Comparison of ENCODE assay signal across 12 cellular contexts in the genomic region with DNA sequence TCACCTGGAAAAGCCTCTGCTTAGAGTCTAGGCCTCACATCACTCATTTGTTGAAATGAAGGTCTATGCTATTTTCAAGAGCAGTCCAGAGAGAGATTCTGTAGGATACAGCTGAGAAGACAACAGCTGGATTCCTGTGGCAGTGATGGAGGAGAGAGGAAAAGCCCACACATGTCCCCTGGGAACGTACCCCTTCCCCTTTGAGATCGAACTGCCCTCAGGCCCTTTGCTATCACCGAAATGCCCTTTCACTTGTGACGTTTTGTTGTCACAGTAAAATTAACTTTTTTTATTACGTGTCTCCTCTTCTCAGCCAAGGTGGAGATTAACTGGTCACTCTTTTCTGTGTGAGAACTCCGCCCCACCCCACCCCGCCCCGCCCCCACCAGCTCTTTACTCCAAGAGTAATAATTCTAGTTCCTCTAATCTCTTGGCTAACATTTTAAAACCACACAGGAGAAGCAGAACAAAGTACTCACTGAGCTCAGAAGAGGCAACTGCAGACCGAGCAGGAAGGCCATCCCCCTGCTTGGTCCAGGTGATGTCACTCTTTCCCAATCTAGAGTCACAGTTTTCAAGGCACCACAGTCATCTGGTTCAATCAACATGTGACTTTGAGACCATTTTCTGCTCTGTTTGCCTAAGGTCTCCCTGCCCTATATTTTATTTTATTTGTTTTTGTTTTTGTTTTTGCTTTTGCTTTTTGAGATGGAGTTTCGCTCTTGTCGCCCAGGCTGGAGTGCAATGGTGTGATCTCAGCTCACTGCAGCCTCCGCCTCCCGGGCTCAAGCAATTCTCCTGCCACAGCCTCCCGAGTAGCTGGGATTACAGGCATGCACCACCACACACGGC.
DNase-seq lines count a peak whose midpoint lies in the region; ATAC-seq and TF ChIP-seq lines count a peak whose summit lies in the region.
"Had no signal": no experiment of that assay in that cellular context is flagged by ENCODE, and none has a peak within 500 bp of the region (broad histone marks: within the 10 kb centered on the region; RNA-seq: fewer than 3 reads in every experiment).

No MANE protein-coding gene starts in this region.

- H3K4me3 ChIP-seq in mucosa of descending colon, result no peak overlapping the region
- H3K4me3 ChIP-seq in effector memory CD4-positive, alpha-beta T cell (ENCODE audit: insufficient read depth, low read depth, low read length, poor library complexity, severe bottlenecking), result no peak overlapping the region
- H3K4me3 ChIP-seq: GM23338 had no signal

- no TSS peak for BruUV-seq in Calu3 (replicated peaks; lab: Mats Ljungman, UMichigan)

- peak overlapping the region; percentile 97 for H3K27ac Mint-ChIP-seq in Calu3 (ENCODE audit: unreplicated experiment)

- no peak overlapping the region for H3K27ac ChIP-seq in effector memory CD4-positive, alpha-beta T cell (ENCODE audit: insufficient read depth, low read length, poor library complexity, severe bottlenecking)
- H3K27ac ChIP-seq: C4-2B, WERI-Rb-1 had no signal

- no peaks in the 10 kb centered on the region for H3K9me3 Mint-ChIP-seq in Calu3 (ENCODE audit: low read depth, unreplicated experiment)

- TF ChIP-seq CTCF in Calu3 (IDR thresholded peaks at IDR 0.05; ENCODE audit: unreplicated experiment), result no peak
- TF ChIP-seq CTCF in mucosa of descending colon (IDR thresholded peaks at IDR 0.05), result no peak

- CTCF ChIA-PET in Calu3 (lab: Charles Lee), result interaction anchor here (0.6 to 0.8 kb wide), 3 partner anchors 75 to 131 kb away, joined by 3 to 4 read pairs (median 3); no protein-coding TSS in a partner anchor

- H3K27me3 ChIP-seq in effector memory CD4-positive, alpha-beta T cell (replicated peaks; ENCODE audit: control insufficient read depth, insufficient read depth, low read length, poor library complexity, severe bottlenecking), result no peaks in the 10 kb centered on the region

- ATAC-seq in HG02870 (IDR thresholded peaks at IDR 0.05; ENCODE audit: unreplicated experiment) (peak; percentile 65), mucosa of descending colon (peak; percentile 74), GM21360 (IDR thresholded peaks at IDR 0.05; ENCODE audit: unreplicated experiment) (no peak)
- ATAC-seq: GM23338 had no signal

- no peak overlapping the region for H3K4me3 Mint-ChIP-seq in Calu3 (ENCODE audit: low read depth, unreplicated experiment)
- H3K4me3 Mint-ChIP-seq: GM23338 had no signal

- peaks cover 34% of the 10 kb centered on the region for H3K4me1 ChIP-seq in mucosa of descending colon (ENCODE audit: low read depth)
- peaks cover 4% of the 10 kb centered on the region for H3K4me1 ChIP-seq in effector memory CD4-positive, alpha-beta T cell (ENCODE audit: control insufficient read depth, insufficient read depth, low read length, poor library complexity, severe bottlenecking)

- H3K36me3 Mint-ChIP-seq in Calu3 (ENCODE audit: insufficient read depth, unreplicated experiment), result peaks cover 23% of the 10 kb centered on the region

- H3K27me3 Mint-ChIP-seq in Calu3 (ENCODE audit: unreplicated experiment), result no peaks in the 10 kb centered on the region

- DNase-seq in Calu3 (peak; percentile 40), SW480 (ENCODE audit: low spot score) (peak; percentile 67), mucosa of descending colon (peak in 1 of 3 donors; percentile 58), NCI-H1092 (lab: John Stamatoyannopoulos, UW) (no peak), T-helper 9 cell (no peak)
- DNase-seq in effector memory CD4-positive, alpha-beta T cell, result no peak
- DNase-seq: aorta, WERI-Rb-1 had no signal

- no peaks in the 10 kb centered on the region for H3K36me3 ChIP-seq in mucosa of descending colon (ENCODE audit: low read depth)
- H3K36me3 ChIP-seq in effector memory CD4-positive, alpha-beta T cell (ENCODE audit: control insufficient read depth, insufficient read depth, low read length), result no peaks in the 10 kb centered on the region

- intact Hi-C loops in Calu3 (cut with micrococcal nuclease; ENCODE audit: unreplicated experiment), result loop anchor here (2.0 to 5.0 kb wide), 4 partner anchors 37 to 252 kb away; partner anchors contain the start of gene UGCG
- intact Hi-C loops in mucosa of descending colon (cut with DNase I, micrococcal nuclease), result loop anchor here in 1 of 2 donors (5.0 to 10.0 kb wide), 2 partner anchors 175 to 307 kb away; partner anchors contain the start of gene UGCG

- peaks cover 66% of the 10 kb centered on the region for H3K4me1 Mint-ChIP-seq in Calu3 (ENCODE audit: low read depth, unreplicated experiment)

- no peaks in the 10 kb centered on the region for H3K9me3 ChIP-seq in mucosa of descending colon
- no peaks in the 10 kb centered on the region for H3K9me3 ChIP-seq in effector memory CD4-positive, alpha-beta T cell (ENCODE audit: control insufficient read depth, low read length)

Comparison
In these comparisons a context has a peak if more than half of its experiments do, and no peak if none do; other contexts are left out.
1. DNase-seq: peak in Calu3 (single experiment) and SW480 (single experiment); none in NCI-H1092 (single experiment), effector memory CD4-positive, alpha-beta T cell (0 of 3) and T-helper 9 cell (single experiment).